12 cellular contexts compared by ENCODE assay signal in genomic region chr14:55715889-55716288, GRCh38.
DNase-seq lines count a peak whose midpoint lies in the region; ATAC-seq and TF ChIP-seq lines count a peak whose summit lies in the region.
"Had no signal": no experiment of that assay in that cellular context is flagged by ENCODE, and none has a peak within 500 bp of the region (broad histone marks: within the 10 kb centered on the region; RNA-seq: fewer than 3 reads in every experiment).

No MANE protein-coding gene starts in this region.

- intact Hi-C loops in mucosa of descending colon (cut with DNase I, micrococcal nuclease), result no loop called here
- intact Hi-C loops in CD8-positive, alpha-beta T cell (cut with DNase I, micrococcal nuclease), result no loop called here

- H3K4me1 Mint-ChIP-seq in mesothelial cell of epicardium, result no peaks in the 10 kb centered on the region
- H3K4me1 Mint-ChIP-seq in CD8-positive, alpha-beta T cell (ENCODE audit: low read depth), result no peaks in the 10 kb centered on the region
- H3K4me1 Mint-ChIP-seq: activated B cell treated with CpG ODN at 0.5 μM for 24 hours had no signal

- no peak overlapping the region for H3K4me3 Mint-ChIP-seq in mesothelial cell of epicardium
- H3K4me3 Mint-ChIP-seq in CD8-positive, alpha-beta T cell, result no peak overlapping the region
- H3K4me3 Mint-ChIP-seq: activated B cell treated with CpG ODN at 0.5 μM for 24 hours had no signal

- H3K4me1 ChIP-seq in mucosa of descending colon (ENCODE audit: low read depth), result no peaks in the 10 kb centered on the region
- no peaks in the 10 kb centered on the region for H3K4me1 ChIP-seq in CD8-positive, alpha-beta T cell (ENCODE audit: insufficient read depth, low read length)
- H3K4me1 ChIP-seq: ascending aorta had no signal

- POLR2A ChIA-PET in CD8-positive, alpha-beta T cell (lab: Charles Lee), result no interaction called here

- TF ChIP-seq CTCF in mucosa of descending colon (IDR thresholded peaks at IDR 0.05) (no peak), mesothelial cell of epicardium (IDR thresholded peaks at IDR 0.05; ENCODE audit: unreplicated experiment) (no peak)
- TF ChIP-seq CTCF in CD8-positive, alpha-beta T cell (IDR thresholded peaks at IDR 0.05), result no peak

- H3K27ac ChIP-seq in CD8-positive, alpha-beta T cell (ENCODE audit: low read depth, low read length), result no peak overlapping the region
- H3K27ac ChIP-seq: ascending aorta had no signal

- H3K27me3 ChIP-seq in CD8-positive, alpha-beta T cell (ENCODE audit: insufficient read depth, low read length), result no peaks in the 10 kb centered on the region
- H3K27me3 ChIP-seq: ascending aorta had no signal

- H3K27me3 Mint-ChIP-seq in mesothelial cell of epicardium (ENCODE audit: low read depth), result no peaks in the 10 kb centered on the region
- H3K27me3 Mint-ChIP-seq in CD8-positive, alpha-beta T cell (ENCODE audit: low read depth), result no peaks in the 10 kb centered on the region
- H3K27me3 Mint-ChIP-seq: activated B cell treated with CpG ODN at 0.5 μM for 24 hours had no signal

- H3K27ac Mint-ChIP-seq in mesothelial cell of epicardium, result no peak overlapping the region
- H3K27ac Mint-ChIP-seq in CD8-positive, alpha-beta T cell, result no peak overlapping the region
- H3K27ac Mint-ChIP-seq: activated B cell treated with CpG ODN at 0.5 μM for 24 hours had no signal

- H3K36me3 Mint-ChIP-seq in mesothelial cell of epicardium, result no peaks in the 10 kb centered on the region
- peaks cover 2% of the 10 kb centered on the region for H3K36me3 Mint-ChIP-seq in CD8-positive, alpha-beta T cell

- H3K9me3 ChIP-seq in mucosa of descending colon, result no peaks in the 10 kb centered on the region
- no peaks in the 10 kb centered on the region for H3K9me3 ChIP-seq in CD8-positive, alpha-beta T cell (ENCODE audit: low read length)
- H3K9me3 ChIP-seq: ascending aorta had no signal

- ATAC-seq in HG02642 (IDR thresholded peaks at IDR 0.05; ENCODE audit: poor library complexity, unreplicated experiment), result peak; percentile 78
- peak; percentile 39 for ATAC-seq in mucosa of descending colon
- no peak for ATAC-seq in GM18511 (IDR thresholded peaks at IDR 0.05; ENCODE audit: unreplicated experiment)
- no peak for ATAC-seq in CD8-positive, alpha-beta T cell

- no peaks in the 10 kb centered on the region for H3K36me3 ChIP-seq in mucosa of descending colon (ENCODE audit: low read depth)
- H3K36me3 ChIP-seq in CD8-positive, alpha-beta T cell (ENCODE audit: insufficient read depth, low read length), result no peaks in the 10 kb centered on the region
- H3K36me3 ChIP-seq: ascending aorta had no signal

- H3K4me3 ChIP-seq in mucosa of descending colon, result no peak overlapping the region
- no peak overlapping the region for H3K4me3 ChIP-seq in CD8-positive, alpha-beta T cell (ENCODE audit: low read depth, low read length)
- H3K4me3 ChIP-seq: ascending aorta, skin epidermis had no signal

- H3K9me3 Mint-ChIP-seq in mesothelial cell of epicardium, result no peaks in the 10 kb centered on the region
- H3K9me3 Mint-ChIP-seq in CD8-positive, alpha-beta T cell, result no peaks in the 10 kb centered on the region
- H3K9me3 Mint-ChIP-seq: activated B cell treated with CpG ODN at 0.5 μM for 24 hours had no signal

- CTCF ChIA-PET in CD8-positive, alpha-beta T cell (lab: Charles Lee), result no interaction called here

- DNase-seq in EL (peak; percentile 93), amniotic epithelial cell (ENCODE audit: low read depth) (peak; percentile 91), mucosa of descending colon (no peak), mesothelial cell of epicardium (ENCODE audit: low spot score in 2 of 2, unreplicated experiment in 2 of 2) (no peak), DMS 273 (lab: John Stamatoyannopoulos, UW; ENCODE audit: unreplicated experiment) (no peak)
- DNase-seq in CD8-positive, alpha-beta T cell, result no peak
- DNase-seq: activated B cell treated with CpG ODN at 0.5 μM for 24 hours, NCI-H2171 treated with DMSO at 0.1 percent for 48 hours had no signal

Comparison
In these comparisons a context has a peak if more than half of its experiments do, and no peak if none do; other contexts are left out.
1. DNase-seq: peak in EL (single experiment) and amniotic epithelial cell (single experiment); none in mucosa of descending colon (0 of 3), mesothelial cell of epicardium (0 of 2), DMS 273 (single experiment) and CD8-positive, alpha-beta T cell (0 of 7).
2. ATAC-seq: peak in HG02642 (single experiment) and mucosa of descending colon (single experiment); none in GM18511 (single experiment) and CD8-positive, alpha-beta T cell (single experiment).